In the genomic region with DNA sequence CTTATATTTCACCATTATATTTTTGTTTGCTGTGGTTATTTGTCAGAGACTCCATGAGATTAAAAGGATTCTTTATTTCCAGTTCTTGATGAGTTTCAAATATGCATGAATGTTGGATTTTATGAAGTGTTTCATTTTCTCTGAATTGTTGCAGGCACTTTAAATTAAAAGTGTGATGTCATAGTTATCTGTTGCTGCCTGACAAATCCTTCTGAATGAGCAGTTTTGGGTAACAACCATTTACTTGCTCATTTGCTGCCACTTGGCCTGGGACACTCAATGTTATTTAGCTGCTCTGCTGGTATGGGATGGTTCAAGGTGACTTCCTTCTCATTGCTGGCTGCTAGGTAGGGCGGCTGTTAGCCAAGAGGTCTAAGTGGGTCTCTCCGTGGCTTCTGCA, we compare ENCODE assay signal across 2 cellular contexts.
TF ChIP-seq lines count a peak whose summit lies in the region.

No MANE protein-coding gene starts in this region.

TF ChIP-seq in HepG2, 621 proteins besides CTCF, POLR2A, EP300 and RAD21 (continued from another document):
- TF ChIP-seq ZNF414 (CRISPR knock-in tag; IDR thresholded peaks at IDR 0.05) (no peak), ZNF296 (CRISPR knock-in tag; conservative IDR thresholded peaks at IDR 0.05) (no peak), THRA (CRISPR knock-in tag; IDR thresholded peaks at IDR 0.05; ENCODE audit: borderline replicate concordance) (no peak), ATF7 (IDR thresholded peaks at IDR 0.05) (peak; percentile 85), ATF7 (CRISPR knock-in tag; IDR thresholded peaks at IDR 0.05) (no peak), SAP130 (CRISPR knock-in tag; IDR thresholded peaks at IDR 0.05; ENCODE audit: low read depth) (no peak), CREB1 (IDR thresholded peaks at IDR 0.05) (peak; percentile 66), CREB1 (CRISPR knock-in tag; IDR thresholded peaks at IDR 0.05) (no peak), IKZF1 (IDR thresholded peaks at IDR 0.05) (no peak), TCF7L2 (IDR thresholded peaks at IDR 0.05; ENCODE audit: low read depth, low read length) (no peak)
- TF ChIP-seq, protein P1, sequence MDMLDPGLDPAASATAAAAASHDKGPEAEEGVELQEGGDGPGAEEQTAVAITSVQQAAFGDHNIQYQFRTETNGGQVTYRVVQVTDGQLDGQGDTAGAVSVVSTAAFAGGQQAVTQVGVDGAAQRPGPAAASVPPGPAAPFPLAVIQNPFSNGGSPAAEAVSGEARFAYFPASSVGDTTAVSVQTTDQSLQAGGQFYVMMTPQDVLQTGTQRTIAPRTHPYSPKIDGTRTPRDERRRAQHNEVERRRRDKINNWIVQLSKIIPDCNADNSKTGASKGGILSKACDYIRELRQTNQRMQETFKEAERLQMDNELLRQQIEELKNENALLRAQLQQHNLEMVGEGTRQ (IDR thresholded peaks at IDR 0.05; ENCODE audit: low read depth, low read length): no peak
- TF ChIP-seq, protein P1 (CRISPR knock-in tag; IDR thresholded peaks at IDR 0.05; ENCODE audit: borderline replicate concordance): no peak

TF ChIP-seq in K562, 482 proteins besides CTCF, POLR2A, EP300 and RAD21 (continued from another document):
- TF ChIP-seq E4F1 (CRISPR knock-in tag; IDR thresholded peaks at IDR 0.05; ENCODE audit: borderline replicate concordance): peak; percentile 44; the same call in 1 of the 2 replicates
- TF ChIP-seq ATF7 (IDR thresholded peaks at IDR 0.05): peak; percentile 52; the same call in 1 of the 2 replicates
- TF ChIP-seq HMGXB4 (CRISPR knock-in tag; IDR thresholded peaks at IDR 0.05): no peak
- no peak for TF ChIP-seq FOXP1 (CRISPR knock-in tag; IDR thresholded peaks at IDR 0.05)
- TF ChIP-seq ZNF217 (CRISPR knock-in tag; IDR thresholded peaks at IDR 0.05): no peak
- TF ChIP-seq ZKSCAN1 (IDR thresholded peaks at IDR 0.05; ENCODE audit: low read depth, low read length): no peak
- TF ChIP-seq MYBL2 (IDR thresholded peaks at IDR 0.05; ENCODE audit: low read depth): no peak
- no peak for TF ChIP-seq MYBL2 (CRISPR knock-in tag; IDR thresholded peaks at IDR 0.05; ENCODE audit: borderline replicate concordance)
- TF ChIP-seq MED1 (CRISPR knock-in tag; IDR thresholded peaks at IDR 0.05; ENCODE audit: borderline replicate concordance): no peak
- TF ChIP-seq, protein P2, sequence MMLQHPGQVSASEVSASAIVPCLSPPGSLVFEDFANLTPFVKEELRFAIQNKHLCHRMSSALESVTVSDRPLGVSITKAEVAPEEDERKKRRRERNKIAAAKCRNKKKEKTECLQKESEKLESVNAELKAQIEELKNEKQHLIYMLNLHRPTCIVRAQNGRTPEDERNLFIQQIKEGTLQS (IDR thresholded peaks at IDR 0.05): peak; percentile 37; the same call in 1 of the 2 replicates
- TF ChIP-seq, protein P2 (CRISPR knock-in tag; conservative IDR thresholded peaks at IDR 0.05): no peak
